In genomic region chr2:236166781-236167296, GRCh38 we compare ENCODE assay signal across 10 cellular contexts. TPM values are rescaled to one million over a fixed set of nuclear protein-coding genes. Genes with fewer than 3 reads are reported as not detected.
DNase-seq lines count a peak whose midpoint lies in the region; ATAC-seq and TF ChIP-seq lines count a peak whose summit lies in the region.
"Had no signal": no experiment of that assay in that cellular context is flagged by ENCODE, and none has a peak within 500 bp of the region (broad histone marks: within the 10 kb centered on the region; RNA-seq: fewer than 3 reads in every experiment).

No MANE protein-coding gene starts in this region.

- peaks cover 0 to 1% (median 0%) of the 10 kb centered on the region in 11 donors for H3K9me3 Mint-ChIP-seq in naive thymus-derived CD4-positive, alpha-beta T cell

- H3K27me3 ChIP-seq in A673 (replicated peaks; ENCODE audit: insufficient read depth, low read depth, low read length, poor library complexity): peaks cover 96% of the 10 kb centered on the region
- peaks cover 99% of the 10 kb centered on the region for H3K27me3 ChIP-seq in GM23248 (replicated peaks; ENCODE audit: insufficient read depth)
- peaks cover 0 to 9% of the 10 kb centered on the region in 2 donors for H3K27me3 ChIP-seq in naive thymus-derived CD4-positive, alpha-beta T cell (ENCODE audit: control insufficient read depth in 2 of 2, insufficient read depth in 2 of 2, low read length in 2 of 2)
- peaks cover 100% of the 10 kb centered on the region for H3K27me3 ChIP-seq in gastroesophageal sphincter

- H2AFZ ChIP-seq in GM23248: no peak overlapping the region

- no peaks in the 10 kb centered on the region for H3K9me2 ChIP-seq in GM23248 (ENCODE audit: insufficient read depth)

- TF ChIP-seq POLR2A in gastroesophageal sphincter (IDR thresholded peaks at IDR 0.05): no peak

- CTCF ChIA-PET in A673 (lab: Charles Lee): interaction anchor here (1.0 kb wide), 1 partner anchor 11 kb away, joined by 3 read pairs; no protein-coding TSS in a partner anchor
- CTCF ChIA-PET in naive thymus-derived CD4-positive, alpha-beta T cell (lab: Charles Lee): no interaction called here

- H3K4me3 ChIP-seq in A673 (ENCODE audit: low read depth, low read length, poor library complexity, severe bottlenecking): peak overlapping the region; percentile 37
- H3K4me3 ChIP-seq in GM23248: peak overlapping the region; percentile 60; the same call in 1 of the 2 replicates
- H3K4me3 ChIP-seq in astrocyte of the spinal cord (ENCODE audit: low read depth, low read length): peak overlapping the region; percentile 33
- H3K4me3 ChIP-seq in naive thymus-derived CD4-positive, alpha-beta T cell (ENCODE audit: low read length): no peak overlapping the region
- peak overlapping the region in 1 of 2 donors; percentile 47 for H3K4me3 ChIP-seq in gastroesophageal sphincter

- H3F3A ChIP-seq in GM23248 (ENCODE audit: insufficient read depth): no peaks in the 10 kb centered on the region

- H3K9ac ChIP-seq in GM23248: no peak overlapping the region

- no peaks in the 10 kb centered on the region for H3K36me3 Mint-ChIP-seq in naive thymus-derived CD4-positive, alpha-beta T cell

- no peak overlapping the region for H3K27ac ChIP-seq in A673 (ENCODE audit: low read depth, low read length, poor library complexity, severe bottlenecking)
- no peak overlapping the region for H3K27ac ChIP-seq in GM23248
- no peak overlapping the region for H3K27ac ChIP-seq in naive thymus-derived CD4-positive, alpha-beta T cell (ENCODE audit: low read depth, low read length)
- H3K27ac ChIP-seq in gastroesophageal sphincter: no peak overlapping the region

- H3K27ac Mint-ChIP-seq in naive thymus-derived CD4-positive, alpha-beta T cell: peak overlapping the region in 1 of 9 donors; percentile 69

- H3K9me3 ChIP-seq in A673 (ENCODE audit: low read depth, low read length, poor library complexity, severe bottlenecking): no peaks in the 10 kb centered on the region
- H3K9me3 ChIP-seq in GM23248 (ENCODE audit: low read depth): no peaks in the 10 kb centered on the region
- H3K9me3 ChIP-seq in naive thymus-derived CD4-positive, alpha-beta T cell (ENCODE audit: control insufficient read depth in 2 of 3, low read length in 3 of 3): no peaks in the 10 kb centered on the region
- H3K9me3 ChIP-seq in gastroesophageal sphincter: no peaks in the 10 kb centered on the region

- POLR2A ChIA-PET in A673 (lab: Charles Lee; ENCODE audit: low non-redundant PET): no interaction called here
- POLR2A ChIA-PET in naive thymus-derived CD4-positive, alpha-beta T cell (lab: Charles Lee): no interaction called here

- in situ Hi-C loops in GM23248 (cut with MboI) (no loop called here), astrocyte of the spinal cord (cut with HindIII; ENCODE audit: low sequenced_read_pairs) (no loop called here)

- intact Hi-C loops in A673 (cut with micrococcal nuclease; ENCODE audit: unreplicated experiment): no loop called here
- intact Hi-C loops in naive thymus-derived CD4-positive, alpha-beta T cell (cut with micrococcal nuclease): no loop called here

- TF ChIP-seq CTCF in A673 (conservative IDR thresholded peaks at IDR 0.05; ENCODE audit: low read depth, low read length) (no peak), astrocyte of the spinal cord (IDR thresholded peaks at IDR 0.05; ENCODE audit: low read depth, low read length) (no peak), gastroesophageal sphincter (IDR thresholded peaks at IDR 0.05) (no peak)

- no peak for DNase-seq in A673 (ENCODE audit: low spot score)
- DNase-seq in GM23248: no peak
- no peak for DNase-seq in astrocyte of the spinal cord (ENCODE audit: low read depth, low spot score)
- DNase-seq in naive thymus-derived CD4-positive, alpha-beta T cell: no peak
- DNase-seq in NCI-H2081 treated with DMSO at 0.1 percent for 48 hours (lab: John Stamatoyannopoulos, UW): no peak
- DNase-seq in occipital lobe (lab: John Stamatoyannopoulos, UW): no peak
- DNase-seq: foreskin melanocyte, NCI-H2029 treated with DMSO at 0.1 percent for 48 hours had no signal

- H3K4me1 Mint-ChIP-seq in naive thymus-derived CD4-positive, alpha-beta T cell: peaks cover 0 to 31% (median 17%) of the 10 kb centered on the region in 7 donors

- BruUV-seq in A673 (replicated peaks; lab: Mats Ljungman, UMichigan): no TSS peak

- peaks cover 56 to 64% (median 61%) of the 10 kb centered on the region in 5 donors for H3K27me3 Mint-ChIP-seq in naive thymus-derived CD4-positive, alpha-beta T cell

- H3K4me1 ChIP-seq in A673 (ENCODE audit: insufficient read depth, low read length, poor library complexity, severe bottlenecking) (peaks cover 25% of the 10 kb centered on the region), GM23248 (ENCODE audit: insufficient read depth) (0 out of 2 replicates have a peak, but pooled peaks cover 9% of the 10 kb centered on the region), gastroesophageal sphincter (peaks cover 0 to 70% (median 54%) of the 10 kb centered on the region in 3 donors)
- H3K4me1 ChIP-seq in naive thymus-derived CD4-positive, alpha-beta T cell (ENCODE audit: control insufficient read depth in 2 of 2, insufficient read depth in 2 of 2, low read length in 2 of 2): no peaks in the 10 kb centered on the region

- no peaks in the 10 kb centered on the region for H3K79me2 ChIP-seq in GM23248 (ENCODE audit: insufficient read depth)

- H3K4me3 Mint-ChIP-seq in naive thymus-derived CD4-positive, alpha-beta T cell: peak overlapping the region in 8 of 10 donors; percentile 42 to 77 (median 56)

- ATAC-seq in naive thymus-derived CD4-positive, alpha-beta T cell: no peak
- ATAC-seq in gastroesophageal sphincter: no peak
- ATAC-seq in HG03025 (IDR thresholded peaks at IDR 0.05; ENCODE audit: low FRiP score, unreplicated experiment): no peak

- H4K20me1 ChIP-seq in GM23248 (ENCODE audit: insufficient read depth): no peaks in the 10 kb centered on the region

- TF ChIP-seq EP300 in gastroesophageal sphincter (IDR thresholded peaks at IDR 0.05): no peak

- H3K36me3 ChIP-seq in A673 (ENCODE audit: insufficient read depth, low read length, poor library complexity, severe bottlenecking) (no peaks in the 10 kb centered on the region), GM23248 (ENCODE audit: low read depth) (no peaks in the 10 kb centered on the region), gastroesophageal sphincter (no peaks in the 10 kb centered on the region)
- no peaks in the 10 kb centered on the region for H3K36me3 ChIP-seq in naive thymus-derived CD4-positive, alpha-beta T cell (ENCODE audit: control insufficient read depth in 2 of 3, insufficient read depth in 3 of 3, low read length in 3 of 3)

- WGBS in GM23248 (ENCODE audit: low coverage in 1 of 2, low lambda C conversion rate in 2 of 2, missing lambda C conversion rate in 2 of 2), 2 experiments: 1 to 4% methylated on average over 24 to 29 of the region's 29 CpGs
- WGBS in gastroesophageal sphincter (ENCODE audit: low coverage in 1 of 2), 2 donors: no CpG with 5 or more reads among the region's 29 CpGs

- peak overlapping the region; percentile 10 for H3K4me2 ChIP-seq in GM23248 (ENCODE audit: unreplicated experiment)

RNA-seq across cellular contexts. Expression of gene GBX2, which starts 1.3 kb away (rescaled TPM):
- total RNA-seq in A673 (2021): not detected in 2 replicates
- not detected in 2 replicates for total RNA-seq in GM23248 (2014; rRNA removed; shearing (Covaris generic))
- polyA plus RNA-seq in GM23248 (2016; fragmentation: Nextera tagmentation; extraction: Ambion mirVana): not detected in 2 replicates
- total RNA-seq in naive thymus-derived CD4-positive, alpha-beta T cell: not detected
- polyA plus RNA-seq in naive thymus-derived CD4-positive, alpha-beta T cell: not detected
- total RNA-seq in gastroesophageal sphincter: not detected
- not detected for total RNA-seq in occipital lobe
